Comparison of ENCODE assay signal across 1 cellular context in genomic region chr13:102825921-102826706, GRCh38.
TF ChIP-seq lines count a peak whose summit lies in the region.

No MANE protein-coding gene starts in this region.

TF ChIP-seq in GM23338, 12 proteins besides CTCF, POLR2A, EP300 and RAD21 (continued from another document):
- TF ChIP-seq ZNF462 (CRISPR knock-in tag; IDR thresholded peaks at IDR 0.05) = 0 out of 2 replicates have a peak, but pooled peaks have one; percentile 1
- TF ChIP-seq REST (IDR thresholded peaks at IDR 0.05; ENCODE audit: unreplicated experiment) = no peak
- TF ChIP-seq EZH2 (IDR thresholded peaks at IDR 0.05; ENCODE audit: low read depth, unreplicated experiment) = no peak
- no peak for TF ChIP-seq POLR2AphosphoS5 (IDR thresholded peaks at IDR 0.05; ENCODE audit: low read depth)
- no peak for TF ChIP-seq CREB1 (CRISPR knock-in tag; IDR thresholded peaks at IDR 0.05; ENCODE audit: low read depth)
